11 cellular contexts compared by ENCODE assay signal in the genomic region with DNA sequence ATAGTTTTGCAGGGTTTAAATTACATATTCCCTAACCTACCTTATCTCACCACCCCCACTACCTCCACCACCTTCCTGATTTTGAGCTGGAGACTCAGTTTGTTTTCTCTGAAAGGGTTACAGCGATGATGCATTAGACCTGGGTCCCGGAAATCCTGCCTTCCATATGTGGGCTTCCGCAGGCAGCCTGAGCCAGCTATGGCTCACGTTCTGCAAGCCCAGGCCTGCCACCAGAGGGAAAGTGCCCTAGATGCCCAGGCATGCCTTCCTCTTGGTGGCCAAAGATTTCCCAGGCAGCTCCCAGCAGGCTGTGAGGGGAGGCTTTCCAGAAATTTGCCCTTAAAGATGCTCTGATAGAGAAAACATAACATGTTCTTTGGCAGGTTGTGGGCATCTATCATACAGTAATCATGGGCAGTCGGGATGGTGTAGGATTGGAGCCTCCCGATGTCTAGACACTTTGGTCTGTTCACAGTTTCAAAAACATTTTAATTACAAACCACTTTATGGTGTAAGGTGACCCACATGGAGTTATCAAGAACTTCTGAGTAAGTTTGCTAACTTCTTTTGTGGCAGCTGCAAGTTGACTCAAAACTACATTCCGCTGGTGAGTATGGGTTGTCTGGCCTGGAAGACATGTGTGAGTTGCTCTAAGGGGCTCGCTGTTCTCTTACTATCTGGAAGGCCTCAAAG.
DNase-seq lines count a peak whose midpoint lies in the region; ATAC-seq and TF ChIP-seq lines count a peak whose summit lies in the region.
"Had no signal": no experiment of that assay in that cellular context is flagged by ENCODE, and none has a peak within 500 bp of the region (broad histone marks: within the 10 kb centered on the region; RNA-seq: fewer than 3 reads in every experiment).

No MANE protein-coding gene starts in this region.

- peak overlapping the region; percentile 83 for H3K27ac Mint-ChIP-seq in activated CD4-positive, alpha-beta memory T cell treated with anti-CD3 and anti-CD28 coated beads, Interleukin-2, amount 10 ng/mL, durations not matched to agents 7 days and 5 days
- H3K27ac Mint-ChIP-seq in immature natural killer cell = peak overlapping the region in 4 of 6 donors; percentile 29 to 79 (median 36)

- peak overlapping the region; percentile 58 for H3K4me3 Mint-ChIP-seq in activated CD4-positive, alpha-beta memory T cell treated with anti-CD3 and anti-CD28 coated beads, Interleukin-2, amount 10 ng/mL, durations not matched to agents 7 days and 5 days
- H3K4me3 Mint-ChIP-seq in immature natural killer cell = peak overlapping the region in 1 of 5 donors; percentile 62

- H3K4me1 Mint-ChIP-seq in activated CD4-positive, alpha-beta memory T cell treated with anti-CD3 and anti-CD28 coated beads, Interleukin-2, amount 10 ng/mL, durations not matched to agents 7 days and 5 days = peaks cover 67% of the 10 kb centered on the region
- H3K4me1 Mint-ChIP-seq in immature natural killer cell = peaks cover 4 to 5% of the 10 kb centered on the region in 2 donors

- no peak for ATAC-seq in HG02885 (IDR thresholded peaks at IDR 0.05; ENCODE audit: poor library complexity, unreplicated experiment)
- no peak for ATAC-seq in omental fat pad (ENCODE audit: low FRiP score)
- no peak for ATAC-seq in HG02588 (IDR thresholded peaks at IDR 0.05; ENCODE audit: unreplicated experiment)
- ATAC-seq: right lobe of liver had no signal

- CTCF ChIA-PET in activated CD4-positive, alpha-beta memory T cell treated with anti-CD3 and anti-CD28 coated beads, Interleukin-2, amount 10 ng/mL, durations not matched to agents 7 days and 5 days (lab: Charles Lee) = interaction anchor here (0.8 to 3.2 kb wide), 7 partner anchors 9 to 144 kb away, joined by 3 to 15 read pairs (median 5); partner anchors contain the start of gene MICAL2

- POLR2A ChIA-PET in activated CD4-positive, alpha-beta memory T cell treated with anti-CD3 and anti-CD28 coated beads, Interleukin-2, amount 10 ng/mL, durations not matched to agents 7 days and 5 days (lab: Charles Lee) = interaction anchor here (0.8 to 19.5 kb wide), 14 partner anchors 4 to 348 kb away, joined by 3 to 290 read pairs (median 6); partner anchors contain the start of gene USP47

- H3K27me3 Mint-ChIP-seq in activated CD4-positive, alpha-beta memory T cell treated with anti-CD3 and anti-CD28 coated beads, Interleukin-2, amount 10 ng/mL, durations not matched to agents 7 days and 5 days = no peaks in the 10 kb centered on the region
- H3K27me3 Mint-ChIP-seq in immature natural killer cell (ENCODE audit: low read depth in 3 of 3) = peaks cover 0 to 5% (median 0%) of the 10 kb centered on the region in 3 donors

- H3K9me3 Mint-ChIP-seq in activated CD4-positive, alpha-beta memory T cell treated with anti-CD3 and anti-CD28 coated beads, Interleukin-2, amount 10 ng/mL, durations not matched to agents 7 days and 5 days = no peaks in the 10 kb centered on the region
- no peaks in the 10 kb centered on the region for H3K9me3 Mint-ChIP-seq in immature natural killer cell

- DNase-seq in DMS 273 (lab: John Stamatoyannopoulos, UW; ENCODE audit: unreplicated experiment) = peak; percentile 90
- peak; percentile 87 for DNase-seq in NCI-H1105 (lab: John Stamatoyannopoulos, UW)
- peak; percentile 70 for DNase-seq in activated CD4-positive, alpha-beta memory T cell treated with anti-CD3 and anti-CD28 coated beads, Interleukin-2, amount 10 ng/mL, durations not matched to agents 7 days and 5 days
- peak in 1 of 3 donors; percentile 45 for DNase-seq in immature natural killer cell
- DNase-seq in omental fat pad (ENCODE audit: low spot score) = no peak
- DNase-seq in NCI-H774 (lab: John Stamatoyannopoulos, UW) = no peak
- DNase-seq: DMS53, kidney, right lobe of liver had no signal

- peaks cover 31% of the 10 kb centered on the region for H3K36me3 Mint-ChIP-seq in activated CD4-positive, alpha-beta memory T cell treated with anti-CD3 and anti-CD28 coated beads, Interleukin-2, amount 10 ng/mL, durations not matched to agents 7 days and 5 days (ENCODE audit: low read depth)
- peaks cover 0 to 10% (median 7%) of the 10 kb centered on the region in 3 donors for H3K36me3 Mint-ChIP-seq in immature natural killer cell

- no peak for TF ChIP-seq CTCF in omental fat pad (IDR thresholded peaks at IDR 0.05)

Comparison
In these comparisons a context has a peak if more than half of its experiments do, and no peak if none do; other contexts are left out.
1. DNase-seq: peak in DMS 273 (single experiment), NCI-H1105 (single experiment) and activated CD4-positive, alpha-beta memory T cell treated with anti-CD3 and anti-CD28 coated beads, Interleukin-2, amount 10 ng/mL, durations not matched to agents 7 days and 5 days (single experiment); none in omental fat pad (single experiment) and NCI-H774 (single experiment).